17 cellular contexts compared by ENCODE assay signal in genomic region chr6:56613247-56613851, GRCh38. TPM values are rescaled to one million over a fixed set of nuclear protein-coding genes. Genes with fewer than 3 reads are reported as not detected.
A peak's percentile ranks its signal among the peaks of the same experiment; 100 is the strongest.
DNase-seq lines count a peak whose midpoint lies in the region; ATAC-seq, FAIRE-seq and TF ChIP-seq lines count a peak whose summit lies in the region.
"Had no signal": no experiment of that assay in that cellular context is flagged by ENCODE, and none has a peak within 500 bp of the region (broad histone marks: within the 10 kb centered on the region; RNA-seq: fewer than 3 reads in every experiment).

No MANE protein-coding gene starts in this region.

- in situ Hi-C loops in K562 (cut with MboI), result no loop called here

- H3K36me3 Mint-ChIP-seq in Calu3 (ENCODE audit: insufficient read depth, unreplicated experiment), result peaks cover 17% of the 10 kb centered on the region
- H3K36me3 Mint-ChIP-seq: CD8-positive, alpha-beta T cell; IgD-negative memory B cell had no signal

- H2AFZ ChIP-seq in K562 (ENCODE audit: low read depth, low read length), result no peak overlapping the region

- H3K4me1 Mint-ChIP-seq in Calu3 (ENCODE audit: low read depth, unreplicated experiment), result no peaks in the 10 kb centered on the region
- H3K4me1 Mint-ChIP-seq: CD14-positive monocyte, IgD-negative memory B cell had no signal

- H3K9me1 ChIP-seq in K562 (ENCODE audit: control insufficient read depth, insufficient read depth, low read length), result no peaks in the 10 kb centered on the region

- H3K27ac Mint-ChIP-seq in Calu3 (ENCODE audit: unreplicated experiment), result peak overlapping the region; percentile 58
- H3K27ac Mint-ChIP-seq: CD14-positive monocyte; CD8-positive, alpha-beta T cell; IgD-negative memory B cell had no signal

- 3% methylated on average over 6 of the region's 6 CpGs for WGBS in K562 (ENCODE audit: insufficient coverage, low coverage, missing lambda C conversion rate)

- no peaks in the 10 kb centered on the region for H3K79me2 ChIP-seq in K562 (ENCODE audit: control insufficient read depth, insufficient read depth, low read length)

- H3K9me3 ChIP-seq in right atrium auricular region (no peaks in the 10 kb centered on the region), K562 (replicated peaks; ENCODE audit: control insufficient read depth, insufficient read depth, low read depth, low read length) (no peaks in the 10 kb centered on the region), left lung (no peaks in the 10 kb centered on the region)

- H3K9ac ChIP-seq in K562 (ENCODE audit: insufficient read depth in 1 of 2, low read depth in 2 of 2, low read length in 2 of 2), result no peak overlapping the region

- H3K4me1 ChIP-seq in right atrium auricular region (no peaks in the 10 kb centered on the region), K562 (replicated peaks in 1 of 2; ENCODE audit: control insufficient read depth in 2 of 2, insufficient read depth in 2 of 2, low read length in 2 of 2) (no peaks in the 10 kb centered on the region), left lung (no peaks in the 10 kb centered on the region)

- H3K27me3 ChIP-seq in right atrium auricular region, result no peaks in the 10 kb centered on the region
- no peaks in the 10 kb centered on the region for H3K27me3 ChIP-seq in K562 (ENCODE audit: control insufficient read depth in 2 of 2, insufficient read depth in 2 of 2, low read length in 2 of 2)
- no peaks in the 10 kb centered on the region for H3K27me3 ChIP-seq in left lung

- H4K20me1 ChIP-seq in K562 (replicated peaks; ENCODE audit: control insufficient read depth, insufficient read depth, low read length), result no peaks in the 10 kb centered on the region

- no TSS peak for BruUV-seq in Calu3 (replicated peaks; lab: Mats Ljungman, UMichigan)
- BruUV-seq in K562 (replicated peaks; lab: Mats Ljungman, UMichigan), result no TSS peak

- ATAC-seq in Right ventricle myocardium inferior (peak; percentile 37), K562 (no peak), left lung (peak; percentile 66), HG02970 (IDR thresholded peaks at IDR 0.05; ENCODE audit: low FRiP score, unreplicated experiment) (no peak)
- ATAC-seq: CD8-positive, alpha-beta T cell; HCT116 had no signal

- intact Hi-C loops in Right ventricle myocardium inferior (cut with DNase I) (no loop called here), Calu3 (cut with micrococcal nuclease; ENCODE audit: unreplicated experiment) (no loop called here), K562 (cut with micrococcal nuclease) (no loop called here), left lung (cut with DNase I) (no loop called here)

- POLR2A ChIA-PET in K562 (lab: Yijun Ruan, JAX), result interaction anchor here (0.6 to 1.6 kb wide), 4 partner anchors 13 to 960 kb away, joined by 3 read pairs; no protein-coding TSS in a partner anchor

- CTCF ChIA-PET in Calu3 (lab: Charles Lee), result interaction anchor here (1.0 kb wide), 1 partner anchor 11 kb away, joined by 3 read pairs; no protein-coding TSS in a partner anchor
- CTCF ChIA-PET in K562 (lab: Yijun Ruan, JAX; ENCODE audit: low intra/inter-chr PET ratio), result no interaction called here

- no peaks in the 10 kb centered on the region for H3K9me3 Mint-ChIP-seq in Calu3 (ENCODE audit: low read depth, unreplicated experiment)
- H3K9me3 Mint-ChIP-seq: CD8-positive, alpha-beta T cell; IgD-negative memory B cell had no signal

- H3K36me3 ChIP-seq in right atrium auricular region (peaks cover 61% of the 10 kb centered on the region), K562 (ENCODE audit: control insufficient read depth, insufficient read depth, low read length) (no peaks in the 10 kb centered on the region), left lung (peaks cover 0 to 9% of the 10 kb centered on the region in 2 donors)

- TF ChIP-seq EP300 in K562 (IDR thresholded peaks at IDR 0.05; ENCODE audit: low read length), result no peak

- no peak for TF ChIP-seq RAD21 in K562 (CRISPR knock-in tag; conservative IDR thresholded peaks at IDR 0.05 in 1 of 2, IDR thresholded peaks at IDR 0.05 in 1 of 2)

- no peaks in the 10 kb centered on the region for H3K27me3 Mint-ChIP-seq in Calu3 (ENCODE audit: unreplicated experiment)

- DNase-seq in Right ventricle myocardium inferior (ENCODE audit: missing footprints) (no peak), right atrium auricular region (ENCODE audit: low spot score) (no peak), Calu3 (no peak), K562 (ENCODE audit: extremely low read depth in 1 of 4, low spot score in 3 of 4) (no peak), left lung (no peak), T-helper 2 cell (no peak)
- DNase-seq: CD8-positive, alpha-beta T cell; COR-L47; DND-41; GDM1 had no signal

- H3K27ac ChIP-seq in right atrium auricular region, result no peak overlapping the region
- no peak overlapping the region for H3K27ac ChIP-seq in K562 (ENCODE audit: extremely low read depth, low read depth, low read length)
- H3K27ac ChIP-seq in left lung, result no peak overlapping the region
- H3K27ac ChIP-seq: 22Rv1 had no signal

- FAIRE-seq in K562 (lab: Jason Lieb, UNC), result no peak
- FAIRE-seq: GM12892, GM19239 had no signal

- no peak for TF ChIP-seq POLR2A in K562 (conservative IDR thresholded peaks at IDR 0.05)

- no peak overlapping the region for H3K4me3 Mint-ChIP-seq in Calu3 (ENCODE audit: low read depth, unreplicated experiment)
- H3K4me3 Mint-ChIP-seq: CD14-positive monocyte; CD8-positive, alpha-beta T cell; IgD-negative memory B cell had no signal

- H3K4me3 ChIP-seq in right atrium auricular region, result no peak overlapping the region
- no peak overlapping the region for H3K4me3 ChIP-seq in K562
- no peak overlapping the region for H3K4me3 ChIP-seq in left lung

- no peak overlapping the region for H3K4me2 ChIP-seq in K562 (ENCODE audit: insufficient read depth, low read length)

- no peak for TF ChIP-seq CTCF in right atrium auricular region (IDR thresholded peaks at IDR 0.05)
- TF ChIP-seq CTCF in Calu3 (IDR thresholded peaks at IDR 0.05; ENCODE audit: unreplicated experiment), result no peak
- TF ChIP-seq CTCF in K562 (IDR thresholded peaks at IDR 0.05 in 2 of 3, conservative IDR thresholded peaks at IDR 0.05 in 1 of 3; ENCODE audit: insufficient read depth in 2 of 3, low read depth in 1 of 3, low read length in 3 of 3), result no peak
- TF ChIP-seq CTCF in left lung (IDR thresholded peaks at IDR 0.05), result no peak

TF ChIP-seq in K562, 482 proteins besides CTCF, POLR2A, EP300 and RAD21:
- TF ChIP-seq ZNF75A (CRISPR knock-in tag; IDR thresholded peaks at IDR 0.05), result peak; percentile 67; the same call in 1 of the 2 replicates
- no peak for TF ChIP-seq L3MBTL2 (IDR thresholded peaks at IDR 0.05)

RNA-seq across cellular contexts. Expression of gene DST, which starts 29.3 kb away (rescaled TPM):
- total RNA-seq in Right ventricle myocardium inferior (243 TPM), right atrium auricular region (100 to 1,000 TPM; 257 to 285 TPM), Calu3 (2022) (177 and 212 TPM in 2 replicates), K562 (2014; rRNA removed) (14.6 and 16.2 TPM in 2 replicates), K562 (2014; rRNA removed; fragmentation: Illumina TruSeq; extraction: Trizol) (21.9 and 24.6 TPM in 2 replicates), K562 (2015; rRNA removed; fragmentation: Illumina TruSeq; extraction: Trizol) (15.3 and 15.6 TPM in 2 replicates), K562 (2021) (20.3 and 21.8 TPM in 2 replicates), left lung (100 to 1,000 TPM; 290 to 337 TPM)
- 25.4 and 91.0 TPM in 2 replicates for total RNA-seq in K562 (2011; cell fraction: chromatin; rRNA removed; ENCODE audit: low replicate concordance)
- total RNA-seq in K562 (2011; cell fraction: nucleolus; rRNA removed), result 14.0 and 27.6 TPM in 2 replicates
- total RNA-seq in K562 (2011; cell fraction: nucleoplasm; rRNA removed), result 41.6 and 57.9 TPM in 2 replicates
- polyA plus RNA-seq in K562 (2011; rRNA removed) (3.5 and 6.7 TPM in 2 replicates), K562 (2014; fragmentation: Illumina TruSeq; extraction: Trizol) (11.5 and 13.3 TPM in 2 replicates), K562 (2014; fragmentation: Nextera tagmentation; extraction: Ambion mirVana) (1 to 10 TPM; 5.2 to 5.7 TPM), K562 (2014; rRNA removed) (10.5 and 10.9 TPM in 2 replicates)
- polyA plus RNA-seq in K562 (2011; cell fraction: cytosol; rRNA removed), result 2.0 and 3.9 TPM in 2 replicates
- 11.3 and 29.1 TPM in 2 replicates for polyA plus RNA-seq in K562 (2011; cell fraction: nucleus; rRNA removed)
- 10.0 and 20.2 TPM in 2 replicates for polyA plus RNA-seq in K562 (2012)
- 25.1 and 32.6 TPM in 2 replicates for polyA minus RNA-seq in K562 (2011; rRNA and poly(A)+ RNA removed)
- 5.7 and 9.4 TPM in 2 replicates for polyA minus RNA-seq in K562 (2011; cell fraction: cytosol; rRNA and poly(A)+ RNA removed)
- 38.4 and 44.3 TPM in 2 replicates for polyA minus RNA-seq in K562 (2011; cell fraction: nucleus; rRNA and poly(A)+ RNA removed)
- polyA plus RNA-seq: IgD-negative memory B cell had no signal

Comparison
In these comparisons a context has a peak if more than half of its experiments do, and no peak if none do; other contexts are left out.
1. ATAC-seq: peak in Right ventricle myocardium inferior (single experiment) and left lung (single experiment); none in K562 (single experiment) and HG02970 (single experiment).